In genomic region chr20:40710608-40711007, GRCh38 we compare ENCODE assay signal across 19 cellular contexts. TPM values are rescaled to one million over a fixed set of nuclear protein-coding genes. Genes with fewer than 3 reads are reported as not detected.
"Had no signal": no experiment of that assay in that cellular context is flagged by ENCODE, and none has a peak within 500 bp of the region (broad histone marks: within the 10 kb centered on the region; RNA-seq: fewer than 3 reads in every experiment).

No MANE protein-coding gene starts in this region.

- H3K4me1 ChIP-seq: left lung, right atrium auricular region, tibial nerve had no signal

- H3K36me3 ChIP-seq: heart right ventricle, left lung, right atrium auricular region, tibial nerve had no signal

- ATAC-seq: activated CD4-positive, alpha-beta T cell treated with anti-CD3 and anti-CD28 coated beads for 36 hours; activated CD8-positive, alpha-beta memory T cell treated with anti-CD3 and anti-CD28 coated beads, Interleukin-2, amount 10 ng/mL, durations not matched to agents 7 days and 5 days; activated CD8-positive, alpha-beta T cell treated with anti-CD3 and anti-CD28 coated beads, Interleukin-2, amount 10 ng/mL, durations not matched to agents 7 days and 5 days; activated naive CD4-positive, alpha-beta T cell treated with anti-CD3 and anti-CD28 coated beads, Interleukin-2, amount 50 U/mL, for 72 hours; heart right ventricle; left lung had no signal

- H3K36me3 Mint-ChIP-seq: activated CD8-positive, alpha-beta memory T cell treated with anti-CD3 and anti-CD28 coated beads, Interleukin-2, amount 10 ng/mL, durations not matched to agents 7 days and 5 days; activated naive CD4-positive, alpha-beta T cell treated with anti-CD3 and anti-CD28 coated beads, Interleukin-2, amount 50 U/mL, for 72 hours; naive B cell had no signal

- H3K9me3 ChIP-seq: heart right ventricle, left lung, right atrium auricular region, tibial nerve had no signal

- H3K27me3 ChIP-seq: right atrium auricular region had no signal

- H3K27ac ChIP-seq: epithelial cell of prostate, heart right ventricle, left lung, right atrium auricular region, tibial nerve had no signal

- H3K4me1 Mint-ChIP-seq: activated CD4-positive, alpha-beta T cell treated with anti-CD3 and anti-CD28 coated beads for 36 hours; activated CD8-positive, alpha-beta memory T cell treated with anti-CD3 and anti-CD28 coated beads, Interleukin-2, amount 10 ng/mL, durations not matched to agents 7 days and 5 days; naive B cell had no signal

- H3K4me3 ChIP-seq: left lung, lung, tibial nerve had no signal

- DNase-seq: activated CD4-positive, alpha-beta T cell treated with anti-CD3 and anti-CD28 coated beads for 36 hours; activated CD4-positive, CD25-positive, alpha-beta regulatory T cell; activated CD8-positive, alpha-beta memory T cell treated with anti-CD3 and anti-CD28 coated beads, Interleukin-2, amount 10 ng/mL, durations not matched to agents 7 days and 5 days; activated CD8-positive, alpha-beta T cell treated with anti-CD3 and anti-CD28 coated beads, Interleukin-2, amount 10 ng/mL, durations not matched to agents 7 days and 5 days; activated T-cell treated with anti-CD3 and anti-CD28 coated beads, Interleukin-2, amount 50 U/mL, for 48 hours; dermis blood vessel endothelial cell; effector CD8-positive, alpha-beta T cell; foreskin fibroblast; heart right ventricle; kidney glomerular epithelial cell; left lung; naive B cell; stimulated activated naive CD4-positive, alpha-beta T cell treated with Interleukin-2 at 50 U/mL for 16 hours had no signal

- H3K4me3 Mint-ChIP-seq: activated CD4-positive, alpha-beta T cell treated with anti-CD3 and anti-CD28 coated beads for 36 hours; activated CD8-positive, alpha-beta memory T cell treated with anti-CD3 and anti-CD28 coated beads, Interleukin-2, amount 10 ng/mL, durations not matched to agents 7 days and 5 days; activated CD8-positive, alpha-beta T cell treated with anti-CD3 and anti-CD28 coated beads, Interleukin-2, amount 10 ng/mL, durations not matched to agents 7 days and 5 days; naive B cell had no signal

- H3K27me3 Mint-ChIP-seq: activated CD4-positive, alpha-beta T cell treated with anti-CD3 and anti-CD28 coated beads for 36 hours had no signal

- H3K27ac Mint-ChIP-seq: activated CD4-positive, alpha-beta T cell treated with anti-CD3 and anti-CD28 coated beads for 36 hours; activated CD8-positive, alpha-beta memory T cell treated with anti-CD3 and anti-CD28 coated beads, Interleukin-2, amount 10 ng/mL, durations not matched to agents 7 days and 5 days; activated CD8-positive, alpha-beta T cell treated with anti-CD3 and anti-CD28 coated beads, Interleukin-2, amount 10 ng/mL, durations not matched to agents 7 days and 5 days; activated naive CD4-positive, alpha-beta T cell treated with anti-CD3 and anti-CD28 coated beads, Interleukin-2, amount 50 U/mL, for 72 hours; activated T-helper 2 cell treated with anti-CD3 and anti-CD28 coated beads, Interferon-gamma antibody, Interleukin-2, Interleukin-4, amounts not matched to agents 10 μg/mL and 5 μg/mL and 100 μg/mL, durations not matched to agents 14 hours and 24 hours and 36 hours; naive B cell had no signal

- H3K9me3 Mint-ChIP-seq: activated naive CD4-positive, alpha-beta T cell treated with anti-CD3 and anti-CD28 coated beads, Interleukin-2, amount 50 U/mL, for 72 hours; activated T-helper 2 cell treated with anti-CD3 and anti-CD28 coated beads, Interferon-gamma antibody, Interleukin-2, Interleukin-4, amounts not matched to agents 10 μg/mL and 5 μg/mL and 100 μg/mL, durations not matched to agents 14 hours and 24 hours and 36 hours; naive B cell had no signal

RNA-seq across cellular contexts. Expression of gene MAFB, which starts 21.6 kb away (rescaled TPM):
- total RNA-seq: activated CD4-positive, alpha-beta T cell treated with anti-CD3 and anti-CD28 coated beads for 36 hours had no signal
